In the genomic region with DNA sequence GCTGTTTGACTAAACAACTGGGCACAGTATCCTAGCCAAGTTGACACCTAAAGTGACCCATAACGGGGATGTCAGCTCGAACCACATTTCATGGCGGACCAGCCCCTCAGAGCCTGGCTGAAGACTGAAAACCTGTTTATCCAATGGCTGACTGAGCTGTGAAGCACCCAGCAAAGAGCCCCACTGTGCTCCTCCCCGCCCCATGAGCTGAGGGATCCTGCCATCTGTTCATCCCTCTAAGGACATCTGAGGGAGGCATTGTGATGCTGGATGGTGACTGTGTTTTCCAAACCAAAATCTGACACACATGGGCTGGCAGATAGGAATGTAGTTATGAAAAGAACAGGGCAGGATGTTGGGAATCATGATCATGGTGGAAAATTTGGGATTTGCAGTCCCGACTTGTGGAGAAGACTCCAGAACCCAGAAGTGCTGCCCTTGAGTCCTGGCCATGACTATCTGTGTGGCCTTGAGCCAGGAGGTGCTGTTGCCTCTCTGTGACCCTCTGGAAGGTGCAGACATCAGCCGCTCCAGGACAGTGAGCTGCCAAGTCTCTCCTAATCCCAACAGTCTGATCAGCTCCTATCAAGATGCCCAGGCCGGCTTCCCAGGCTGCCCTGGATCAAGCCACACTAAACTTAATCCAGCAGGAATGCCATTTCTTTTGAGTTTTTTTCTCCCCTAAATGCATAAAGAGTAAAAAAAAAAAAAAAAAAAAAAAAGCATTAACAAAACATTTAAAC, we compare ENCODE assay signal across 16 cellular contexts. TPM values are rescaled to one million over a fixed set of nuclear protein-coding genes. Genes with fewer than 3 reads are reported as not detected.
DNase-seq lines count a peak whose midpoint lies in the region; ATAC-seq and TF ChIP-seq lines count a peak whose summit lies in the region.
"Had no signal": no experiment of that assay in that cellular context is flagged by ENCODE, and none has a peak within 500 bp of the region (broad histone marks: within the 10 kb centered on the region; RNA-seq: fewer than 3 reads in every experiment).

No MANE protein-coding gene starts in this region.

- no peaks in the 10 kb centered on the region for H3K9me3 Mint-ChIP-seq in activated naive CD4-positive, alpha-beta T cell treated with anti-CD3 and anti-CD28 coated beads, Interleukin-2, amount 10 ng/mL, durations not matched to agents 7 days and 5 days
- no peaks in the 10 kb centered on the region for H3K9me3 Mint-ChIP-seq in CD14-positive monocyte
- H3K9me3 Mint-ChIP-seq: CD4-positive, alpha-beta memory T cell had no signal

- no peak for ATAC-seq in HG02981 (IDR thresholded peaks at IDR 0.05; ENCODE audit: unreplicated experiment)
- ATAC-seq: GM12878 had no signal

- intact Hi-C loops in CD14-positive monocyte (cut with micrococcal nuclease) = no loop called here

- no peak overlapping the region for H3K4me3 Mint-ChIP-seq in activated naive CD4-positive, alpha-beta T cell treated with anti-CD3 and anti-CD28 coated beads, Interleukin-2, amount 10 ng/mL, durations not matched to agents 7 days and 5 days
- no peak overlapping the region for H3K4me3 Mint-ChIP-seq in CD14-positive monocyte
- H3K4me3 Mint-ChIP-seq: CD4-positive, alpha-beta memory T cell had no signal

- peaks cover 30% of the 10 kb centered on the region for H3K4me1 Mint-ChIP-seq in activated naive CD4-positive, alpha-beta T cell treated with anti-CD3 and anti-CD28 coated beads, Interleukin-2, amount 10 ng/mL, durations not matched to agents 7 days and 5 days
- no peaks in the 10 kb centered on the region for H3K4me1 Mint-ChIP-seq in CD14-positive monocyte

- H3K36me3 Mint-ChIP-seq in activated naive CD4-positive, alpha-beta T cell treated with anti-CD3 and anti-CD28 coated beads, Interleukin-2, amount 10 ng/mL, durations not matched to agents 7 days and 5 days = no peaks in the 10 kb centered on the region
- no peaks in the 10 kb centered on the region for H3K36me3 Mint-ChIP-seq in CD14-positive monocyte
- H3K36me3 Mint-ChIP-seq: CD4-positive, alpha-beta memory T cell had no signal

- peak; percentile 55 for DNase-seq in DMS 273 treated with DMSO at 0.1 percent for 48 hours (lab: John Stamatoyannopoulos, UW)
- peak; percentile 89 for DNase-seq in NCI-H2171 treated with DMSO at 0.1 percent for 48 hours (lab: John Stamatoyannopoulos, UW)
- DNase-seq in NCI-H69 (lab: John Stamatoyannopoulos, UW) = peak; percentile 35
- DNase-seq in superior temporal gyrus (ENCODE audit: extremely low spot score) = peak; percentile 11
- no peak for DNase-seq in cerebellar nuclear complex (lab: John Stamatoyannopoulos, UW)
- DNase-seq in activated naive CD4-positive, alpha-beta T cell treated with anti-CD3 and anti-CD28 coated beads, Interleukin-2, amount 10 ng/mL, durations not matched to agents 7 days and 5 days = no peak
- DNase-seq in CD14-positive monocyte (ENCODE audit: low spot score) = no peak
- DNase-seq: ACHN; CD4-positive, alpha-beta memory T cell; DMS53; DND-41; EL; KG1 had no signal

- CTCF ChIA-PET in activated naive CD4-positive, alpha-beta T cell treated with anti-CD3 and anti-CD28 coated beads, Interleukin-2, amount 10 ng/mL, durations not matched to agents 7 days and 5 days (lab: Charles Lee) = no interaction called here

- no peak for TF ChIP-seq CTCF in CD14-positive monocyte (IDR thresholded peaks at IDR 0.05)

- H3K27me3 Mint-ChIP-seq in activated naive CD4-positive, alpha-beta T cell treated with anti-CD3 and anti-CD28 coated beads, Interleukin-2, amount 10 ng/mL, durations not matched to agents 7 days and 5 days = peaks cover 75% of the 10 kb centered on the region
- peaks cover 24 to 33% (median 29%) of the 10 kb centered on the region in 3 donors for H3K27me3 Mint-ChIP-seq in CD14-positive monocyte (ENCODE audit: low read depth in 3 of 3)

- no peak overlapping the region for H3K27ac Mint-ChIP-seq in activated naive CD4-positive, alpha-beta T cell treated with anti-CD3 and anti-CD28 coated beads, Interleukin-2, amount 10 ng/mL, durations not matched to agents 7 days and 5 days
- no peak overlapping the region for H3K27ac Mint-ChIP-seq in CD14-positive monocyte
- H3K27ac Mint-ChIP-seq: CD4-positive, alpha-beta memory T cell had no signal

RNA-seq across cellular contexts. Expression of a gene that starts 5.7 kb away (rescaled TPM):
- polyA plus RNA-seq in CD14-positive monocyte = not detected
- polyA plus RNA-seq: BJ, GM12878 had no signal

Comparison
In these comparisons a context has a peak if more than half of its experiments do, and no peak if none do; other contexts are left out.
1. DNase-seq: peak in DMS 273 treated with DMSO at 0.1 percent for 48 hours (single experiment), NCI-H2171 treated with DMSO at 0.1 percent for 48 hours (single experiment), NCI-H69 (single experiment) and superior temporal gyrus (single experiment); none in cerebellar nuclear complex (0 of 2), activated naive CD4-positive, alpha-beta T cell treated with anti-CD3 and anti-CD28 coated beads, Interleukin-2, amount 10 ng/mL, durations not matched to agents 7 days and 5 days (single experiment) and CD14-positive monocyte (single experiment).